Comparison of ENCODE assay signal across 11 cellular contexts in the genomic region with DNA sequence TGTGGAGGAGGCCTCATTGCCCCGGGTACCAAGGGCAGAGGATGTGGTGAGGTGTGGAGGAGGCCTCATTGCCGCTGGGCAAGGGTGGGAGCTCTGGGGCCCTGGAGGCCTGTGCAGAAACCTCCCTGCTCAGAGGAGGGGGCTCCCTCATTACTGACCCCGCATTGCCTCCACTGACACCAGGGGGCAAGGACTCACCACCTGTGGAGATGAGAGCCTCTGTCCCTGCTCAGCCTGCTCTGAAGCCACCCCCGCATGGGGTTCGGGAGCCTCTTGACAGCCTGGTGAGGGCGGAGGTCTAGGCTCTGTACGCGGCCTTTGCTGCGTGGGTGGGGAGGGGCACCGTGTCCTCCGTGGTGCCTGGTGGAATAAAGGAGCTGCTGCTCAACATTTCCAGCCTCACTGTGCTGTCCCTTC.
DNase-seq lines count a peak whose midpoint lies in the region; ATAC-seq, FAIRE-seq and TF ChIP-seq lines count a peak whose summit lies in the region.
"Had no signal": no experiment of that assay in that cellular context is flagged by ENCODE, and none has a peak within 500 bp of the region (broad histone marks: within the 10 kb centered on the region; RNA-seq: fewer than 3 reads in every experiment).

No MANE protein-coding gene starts in this region.

- POLR2A ChIA-PET in HepG2 (lab: Yijun Ruan, JAX), result no interaction called here

- in situ Hi-C loops in HepG2 (cut with HindIII; ENCODE audit: extremely low pct_ligation_motif_present, low pct_unique_long_range_greater_than_20kb), result no loop called here
- in situ Hi-C loops in transverse colon (cut with MboI; ENCODE audit: low pct_ligation_motif_present in 1 of 4, low pct_unique_long_range_greater_than_20kb in 1 of 4, low sequenced_read_pairs in 3 of 4), result no loop called here

- no peak for TF ChIP-seq EP300 in HepG2 (IDR thresholded peaks at IDR 0.05; ENCODE audit: low read depth in 2 of 2, low read length in 2 of 2)
- TF ChIP-seq EP300 in HepG2 (CRISPR knock-in tag; IDR thresholded peaks at IDR 0.05; ENCODE audit: borderline replicate concordance), result no peak
- no peak for TF ChIP-seq EP300 in transverse colon (IDR thresholded peaks at IDR 0.05; ENCODE audit: low read depth)

- no peak overlapping the region for H2AFZ ChIP-seq in HepG2 (ENCODE audit: low read length)

- H3K4me3 ChIP-seq in right lobe of liver (no peak overlapping the region), HepG2 (replicated peaks in 1 of 3; ENCODE audit: insufficient read depth in 1 of 3, low read depth in 2 of 3, low read length in 3 of 3) (no peak overlapping the region), ascending aorta (no peak overlapping the region), mucosa of rectum (ENCODE audit: low read length in 2 of 2) (no peak overlapping the region), transverse colon (no peak overlapping the region)
- H3K4me3 ChIP-seq: upper lobe of left lung had no signal

- TF ChIP-seq CTCF in right lobe of liver (IDR thresholded peaks at IDR 0.05), result no peak
- TF ChIP-seq CTCF in HepG2 (CRISPR knock-in tag; IDR thresholded peaks at IDR 0.05), result no peak
- TF ChIP-seq CTCF in ascending aorta (IDR thresholded peaks at IDR 0.05), result no peak
- TF ChIP-seq CTCF in transverse colon (IDR thresholded peaks at IDR 0.05), result no peak

- no peaks in the 10 kb centered on the region for H3K4me1 ChIP-seq in right lobe of liver
- H3K4me1 ChIP-seq in HepG2 (ENCODE audit: insufficient read depth, low read length), result no peaks in the 10 kb centered on the region
- H3K4me1 ChIP-seq in ascending aorta, result peaks cover 3% of the 10 kb centered on the region in 2 donors
- H3K4me1 ChIP-seq in mucosa of rectum (ENCODE audit: control insufficient read depth in 2 of 2, insufficient read depth in 2 of 2, low read length in 2 of 2), result peaks cover 2 to 3% of the 10 kb centered on the region in 2 donors
- H3K4me1 ChIP-seq in transverse colon, result peaks cover 0 to 13% (median 6%) of the 10 kb centered on the region in 4 donors

- no CpG with 5 or more reads among the region's 11 CpGs for WGBS in right lobe of liver (ENCODE audit: insufficient coverage, low coverage, low lambda C conversion rate, missing lambda C conversion rate)
- 0% methylated on average over 1 of the region's 11 CpGs for WGBS in HepG2 (ENCODE audit: low lambda C conversion rate)
- 74% methylated on average over 11 of the region's 11 CpGs; no CpG with 5 or more reads in 1 of the 2 donors for WGBS in transverse colon (ENCODE audit: low coverage in 1 of 2), 2 donors

- CTCF ChIA-PET in HepG2 (lab: Yijun Ruan, JAX; ENCODE audit: low intra/inter-chr PET ratio, low total read pairs), result no interaction called here

- H3K9ac ChIP-seq in HepG2 (ENCODE audit: insufficient read depth, low read depth, low read length) (no peak overlapping the region), mucosa of rectum (ENCODE audit: low read depth in 1 of 2, low read length in 2 of 2) (no peak overlapping the region)

- no TSS peak for BruUV-seq in HepG2 (replicated peaks; lab: Mats Ljungman, UMichigan)

- H3K27me3 ChIP-seq in right lobe of liver (no peaks in the 10 kb centered on the region), HepG2 (ENCODE audit: control insufficient read depth in 1 of 2, insufficient read depth in 2 of 2, low read length in 2 of 2) (peaks cover 13 to 74% of the 10 kb centered on the region in 2 experiments; a peak in 4 of 5 replicates), ascending aorta (no peaks in the 10 kb centered on the region), mucosa of rectum (ENCODE audit: control insufficient read depth in 2 of 2, insufficient read depth in 2 of 2, low read length in 2 of 2) (no peaks in the 10 kb centered on the region), transverse colon (no peaks in the 10 kb centered on the region)
- H3K27me3 ChIP-seq: upper lobe of left lung had no signal

- H4K20me1 ChIP-seq in HepG2 (ENCODE audit: insufficient read depth, low read length), result no peaks in the 10 kb centered on the region

- intact Hi-C loops in right lobe of liver (cut with DNase I) (no loop called here), HepG2 (cut with micrococcal nuclease; ENCODE audit: unreplicated experiment) (no loop called here), ascending aorta (cut with DNase I) (no loop called here), transverse colon (cut with DNase I; ENCODE audit: low total_unique reads) (no loop called here)

- H3K27ac ChIP-seq in right lobe of liver, result no peak overlapping the region
- no peak overlapping the region for H3K27ac ChIP-seq in HepG2 (ENCODE audit: extremely low read length, insufficient read depth, low read length)
- peak overlapping the region; percentile 48 to 65 for H3K27ac ChIP-seq in ascending aorta
- peak overlapping the region; percentile 31 to 43 for H3K27ac ChIP-seq in mucosa of rectum (ENCODE audit: low read depth in 2 of 2, low read length in 2 of 2)
- peak overlapping the region; percentile 35 to 63 (median 50) for H3K27ac ChIP-seq in transverse colon
- H3K27ac ChIP-seq: HL-60, upper lobe of left lung had no signal

- H3K36me3 ChIP-seq in right lobe of liver (no peaks in the 10 kb centered on the region), HepG2 (replicated peaks in 1 of 2; ENCODE audit: control insufficient read depth in 1 of 2, insufficient read depth in 2 of 2, low read length in 2 of 2) (no peaks in the 10 kb centered on the region), ascending aorta (no peaks in the 10 kb centered on the region), mucosa of rectum (ENCODE audit: control insufficient read depth in 2 of 2, insufficient read depth in 2 of 2, low read length in 2 of 2) (no peaks in the 10 kb centered on the region), transverse colon (no peaks in the 10 kb centered on the region)
- H3K36me3 ChIP-seq: upper lobe of left lung had no signal

- TF ChIP-seq POLR2A in right lobe of liver (IDR thresholded peaks at IDR 0.05) (no peak), HepG2 (IDR thresholded peaks at IDR 0.05; ENCODE audit: insufficient read depth in 1 of 2, low read depth in 2 of 2, low read length in 2 of 2) (no peak), transverse colon (IDR thresholded peaks at IDR 0.05) (no peak)

- FAIRE-seq in HepG2 (lab: Jason Lieb, UNC) (no peak), GM19239 (lab: Jason Lieb, UNC) (no peak)

- TF ChIP-seq RAD21 in HepG2 (CRISPR knock-in tag; IDR thresholded peaks at IDR 0.05), result no peak

- no peaks in the 10 kb centered on the region for H3K79me2 ChIP-seq in HepG2 (ENCODE audit: insufficient read depth, low read length)

- DNase-seq in right lobe of liver, result peak in 2 of 3 donors; percentile 11 to 32
- DNase-seq in HepG2 (ENCODE audit: low spot score), result no peak
- DNase-seq in ascending aorta (ENCODE audit: low spot score in 2 of 2), result no peak
- no peak for DNase-seq in transverse colon
- no peak for DNase-seq in GM03348 (ENCODE audit: low spot score)
- no peak for DNase-seq in GM19239 (ENCODE audit: insufficient read length, low spot score)
- DNase-seq: NCI-H748 treated with DMSO at 0.1 percent for 48 hours, upper lobe of left lung had no signal

- H3K9me3 ChIP-seq in right lobe of liver, result no peaks in the 10 kb centered on the region
- H3K9me3 ChIP-seq in HepG2 (ENCODE audit: low read length), result no peaks in the 10 kb centered on the region
- H3K9me3 ChIP-seq in ascending aorta, result no peaks in the 10 kb centered on the region
- no peaks in the 10 kb centered on the region for H3K9me3 ChIP-seq in mucosa of rectum (ENCODE audit: control insufficient read depth in 2 of 2, low read length in 2 of 2)
- H3K9me3 ChIP-seq in transverse colon, result no peaks in the 10 kb centered on the region
- H3K9me3 ChIP-seq: upper lobe of left lung had no signal

- peak in 1 of 4 donors; percentile 24 for ATAC-seq in right lobe of liver
- no peak for ATAC-seq in HepG2
- ATAC-seq in HG03025 (IDR thresholded peaks at IDR 0.05; ENCODE audit: low FRiP score, unreplicated experiment), result no peak

- no peak overlapping the region for H3K4me2 ChIP-seq in HepG2 (ENCODE audit: low read depth, low read length)

TF ChIP-seq in HepG2, 621 proteins besides CTCF, POLR2A, EP300 and RAD21:
- TF ChIP-seq HNRNPUL1 (IDR thresholded peaks at IDR 0.05; ENCODE audit: low read depth, low read length) (no peak), ZNF557 (CRISPR knock-in tag; IDR thresholded peaks at IDR 0.05) (no peak), MLX (CRISPR knock-in tag; IDR thresholded peaks at IDR 0.05) (no peak), YEATS4 (CRISPR knock-in tag; IDR thresholded peaks at IDR 0.05; ENCODE audit: borderline replicate concordance) (no peak), ATAD3A (CRISPR knock-in tag; IDR thresholded peaks at IDR 0.05) (no peak), RFX3 (CRISPR knock-in tag; IDR thresholded peaks at IDR 0.05) (no peak), KAT7 (CRISPR knock-in tag; IDR thresholded peaks at IDR 0.05; ENCODE audit: borderline replicate concordance) (no peak)
- TF ChIP-seq, protein P1, sequence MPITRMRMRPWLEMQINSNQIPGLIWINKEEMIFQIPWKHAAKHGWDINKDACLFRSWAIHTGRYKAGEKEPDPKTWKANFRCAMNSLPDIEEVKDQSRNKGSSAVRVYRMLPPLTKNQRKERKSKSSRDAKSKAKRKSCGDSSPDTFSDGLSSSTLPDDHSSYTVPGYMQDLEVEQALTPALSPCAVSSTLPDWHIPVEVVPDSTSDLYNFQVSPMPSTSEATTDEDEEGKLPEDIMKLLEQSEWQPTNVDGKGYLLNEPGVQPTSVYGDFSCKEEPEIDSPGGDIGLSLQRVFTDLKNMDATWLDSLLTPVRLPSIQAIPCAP (CRISPR knock-in tag; IDR thresholded peaks at IDR 0.05; ENCODE audit: low read depth), result no peak
- TF ChIP-seq, protein P2, sequence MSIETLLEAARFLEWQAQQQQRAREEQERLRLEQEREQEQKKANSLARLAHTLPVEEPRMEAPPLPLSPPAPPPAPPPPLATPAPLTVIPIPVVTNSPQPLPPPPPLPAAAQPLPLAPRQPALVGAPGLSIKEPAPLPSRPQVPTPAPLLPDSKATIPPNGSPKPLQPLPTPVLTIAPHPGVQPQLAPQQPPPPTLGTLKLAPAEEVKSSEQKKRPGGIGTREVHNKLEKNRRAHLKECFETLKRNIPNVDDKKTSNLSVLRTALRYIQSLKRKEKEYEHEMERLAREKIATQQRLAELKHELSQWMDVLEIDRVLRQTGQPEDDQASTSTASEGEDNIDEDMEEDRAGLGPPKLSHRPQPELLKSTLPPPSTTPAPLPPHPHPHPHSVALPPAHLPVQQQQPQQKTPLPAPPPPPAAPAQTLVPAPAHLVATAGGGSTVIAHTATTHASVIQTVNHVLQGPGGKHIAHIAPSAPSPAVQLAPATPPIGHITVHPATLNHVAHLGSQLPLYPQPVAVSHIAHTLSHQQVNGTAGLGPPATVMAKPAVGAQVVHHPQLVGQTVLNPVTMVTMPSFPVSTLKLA (IDR thresholded peaks at IDR 0.05), result no peak

Comparison
In these comparisons a context has a peak if more than half of its experiments do, and no peak if none do; other contexts are left out.
1. DNase-seq: peak in right lobe of liver (2 of 3); none in HepG2 (single experiment), ascending aorta (0 of 2), transverse colon (single experiment), GM03348 (single experiment) and GM19239 (single experiment).
2. H3K27ac ChIP-seq: peak in ascending aorta (2 of 2), mucosa of rectum (2 of 2) and transverse colon (4 of 4); none in right lobe of liver (0 of 3) and HepG2 (single experiment).